ENCODE assay signal across 12 cellular contexts in the genomic region with DNA sequence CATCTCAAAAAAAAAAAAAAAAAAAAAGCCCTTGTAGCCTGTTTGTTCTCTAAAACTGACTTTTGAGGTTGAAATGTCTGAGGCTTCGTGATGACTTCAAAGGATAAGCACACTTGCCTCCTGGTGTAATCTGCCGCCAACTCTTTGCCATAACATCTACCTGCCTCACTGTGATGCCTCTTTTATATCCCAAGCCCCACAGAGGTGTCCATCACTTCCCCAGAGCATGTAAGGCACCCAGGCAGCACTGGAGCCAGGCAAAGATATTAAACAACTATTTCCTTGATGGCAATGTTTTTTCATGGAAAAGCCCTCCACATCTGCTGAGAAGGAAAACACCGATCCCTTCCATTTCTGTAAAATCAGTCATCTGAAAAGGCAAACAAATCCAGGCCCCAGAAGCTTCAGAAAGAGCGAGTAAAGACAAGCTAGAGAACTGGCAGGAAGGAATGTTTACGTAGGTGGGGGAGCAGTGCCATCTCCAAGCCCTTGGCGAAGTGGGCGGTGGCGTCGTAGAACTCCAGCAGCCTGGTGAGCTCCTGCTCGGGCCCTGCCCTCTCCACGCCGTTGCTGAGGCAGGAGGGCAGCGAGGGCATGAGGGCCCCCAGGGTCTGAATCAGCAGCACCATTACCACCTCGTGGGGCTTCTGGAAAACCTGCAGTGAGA. TPM values are rescaled to one million over a fixed set of nuclear protein-coding genes. Genes with fewer than 3 reads are reported as not detected.
DNase-seq lines count a peak whose midpoint lies in the region; ATAC-seq and TF ChIP-seq lines count a peak whose summit lies in the region.
"Had no signal": no experiment of that assay in that cellular context is flagged by ENCODE, and none has a peak within 500 bp of the region (broad histone marks: within the 10 kb centered on the region; RNA-seq: fewer than 3 reads in every experiment).

No MANE protein-coding gene starts in this region.

- peaks cover 0 to 6% of the 10 kb centered on the region in 2 donors for H3K36me3 Mint-ChIP-seq in activated naive CD4-positive, alpha-beta T cell treated with anti-CD3 and anti-CD28 coated beads, Interleukin-2, amount 50 U/mL, for 72 hours
- peaks cover 9% of the 10 kb centered on the region for H3K36me3 Mint-ChIP-seq in Caco-2 (ENCODE audit: insufficient read depth, unreplicated experiment)
- peaks cover 51% of the 10 kb centered on the region for H3K36me3 Mint-ChIP-seq in CD4-positive, alpha-beta T cell (ENCODE audit: low read depth)

- no peaks in the 10 kb centered on the region for H3K27me3 Mint-ChIP-seq in Caco-2 (ENCODE audit: insufficient read depth, unreplicated experiment)
- H3K27me3 Mint-ChIP-seq in CD4-positive, alpha-beta T cell: no peaks in the 10 kb centered on the region

- peak overlapping the region; percentile 18 to 26 for H3K27ac Mint-ChIP-seq in activated naive CD4-positive, alpha-beta T cell treated with anti-CD3 and anti-CD28 coated beads, Interleukin-2, amount 50 U/mL, for 72 hours
- H3K27ac Mint-ChIP-seq in Caco-2 (ENCODE audit: unreplicated experiment): no peak overlapping the region
- H3K27ac Mint-ChIP-seq in CD4-positive, alpha-beta T cell: no peak overlapping the region

- no peaks in the 10 kb centered on the region for H3K9me3 Mint-ChIP-seq in activated naive CD4-positive, alpha-beta T cell treated with anti-CD3 and anti-CD28 coated beads, Interleukin-2, amount 50 U/mL, for 72 hours
- H3K9me3 Mint-ChIP-seq in Caco-2 (ENCODE audit: unreplicated experiment): no peaks in the 10 kb centered on the region
- H3K9me3 Mint-ChIP-seq in CD4-positive, alpha-beta T cell: no peaks in the 10 kb centered on the region

- no peak for TF ChIP-seq POLR2A in upper lobe of left lung (IDR thresholded peaks at IDR 0.05)

- H3K4me1 ChIP-seq in upper lobe of left lung (peaks cover 21 to 30% (median 23%) of the 10 kb centered on the region in 4 donors), Caco-2 (no peaks in the 10 kb centered on the region)

- no peaks in the 10 kb centered on the region for H3K9me3 ChIP-seq in upper lobe of left lung
- no peaks in the 10 kb centered on the region for H3K9me3 ChIP-seq in Caco-2
- H3K9me3 ChIP-seq in CD4-positive, alpha-beta T cell (ENCODE audit: control insufficient read depth, low read length): no peaks in the 10 kb centered on the region

- intact Hi-C loops in Caco-2 (cut with micrococcal nuclease; ENCODE audit: unreplicated experiment): no loop called here
- intact Hi-C loops in CD4-positive, alpha-beta T cell (cut with DNase I, micrococcal nuclease): no loop called here

- CTCF ChIA-PET in Caco-2 (lab: Charles Lee): no interaction called here
- CTCF ChIA-PET in CD4-positive, alpha-beta T cell (lab: Charles Lee): no interaction called here

- TF ChIP-seq CTCF in VCaP (conservative IDR thresholded peaks at IDR 0.05) (no peak), upper lobe of left lung (IDR thresholded peaks at IDR 0.05) (no peak), Caco-2 (IDR thresholded peaks at IDR 0.05; ENCODE audit: insufficient read depth in 1 of 2, low read depth in 1 of 2, low read length in 1 of 2, severe bottlenecking in 1 of 2, unreplicated experiment in 1 of 2) (no peak)
- TF ChIP-seq CTCF in CD4-positive, alpha-beta T cell (IDR thresholded peaks at IDR 0.05): no peak

- no peak for DNase-seq in activated naive CD4-positive, alpha-beta T cell treated with anti-CD3 and anti-CD28 coated beads, Interleukin-2, amount 50 U/mL, for 72 hours (ENCODE audit: low spot score in 2 of 2)
- DNase-seq in activated naive CD4-positive, alpha-beta T cell treated with Interleukin-2 at 50 U/mL for 16 hours: no peak
- peak; percentile 67 for DNase-seq in left kidney (ENCODE audit: low read depth, low spot score)
- DNase-seq in upper lobe of left lung: peak in 1 of 2 donors; percentile 73
- DNase-seq in Caco-2: no peak
- DNase-seq in CD4-positive, alpha-beta T cell: no peak
- DNase-seq: activated CD8-positive, alpha-beta memory T cell treated with anti-CD3 and anti-CD28 coated beads, Interleukin-2, amount 50 U/mL, for 4 hours; H7; midbrain had no signal

- H3K36me3 ChIP-seq in upper lobe of left lung (peaks cover 0 to 6% (median 1%) of the 10 kb centered on the region in 4 donors), Caco-2 (ENCODE audit: control insufficient read depth, insufficient read depth, low read length) (no peaks in the 10 kb centered on the region; the same call in 1 of the 2 replicates)

- no peaks in the 10 kb centered on the region for H3K4me1 Mint-ChIP-seq in Caco-2 (ENCODE audit: low read depth, unreplicated experiment)
- no peaks in the 10 kb centered on the region for H3K4me1 Mint-ChIP-seq in CD4-positive, alpha-beta T cell (ENCODE audit: low read depth)

- H3K4me3 ChIP-seq in upper lobe of left lung (no peak overlapping the region), Caco-2 (ENCODE audit: low read depth, low read length) (no peak overlapping the region)
- H3K4me3 ChIP-seq: SK-N-MC had no signal

- H3K27ac ChIP-seq in VCaP (peak overlapping the region; percentile 90), upper lobe of left lung (peak overlapping the region; percentile 86 to 92 (median 89))
- H3K27ac ChIP-seq in CD4-positive, alpha-beta T cell (ENCODE audit: low read depth, low read length): no peak overlapping the region
- H3K27ac ChIP-seq: SK-N-MC had no signal

- WGBS in upper lobe of left lung, 2 donors: 60 to 71% methylated on average over 10 to 14 of the region's 14 CpGs

- TF ChIP-seq EP300 in upper lobe of left lung (IDR thresholded peaks at IDR 0.05): peak in 1 of 4 donors; percentile 27

- H3K27me3 ChIP-seq in upper lobe of left lung: no peaks in the 10 kb centered on the region
- H3K27me3 ChIP-seq in Caco-2 (replicated peaks; ENCODE audit: control insufficient read depth, insufficient read depth, low read length): no peaks in the 10 kb centered on the region
- H3K27me3 ChIP-seq in CD4-positive, alpha-beta T cell (ENCODE audit: control insufficient read depth, insufficient read depth, low read length): no peaks in the 10 kb centered on the region

- POLR2A ChIA-PET in Caco-2 (lab: Charles Lee): no interaction called here
- POLR2A ChIA-PET in CD4-positive, alpha-beta T cell (lab: Charles Lee): no interaction called here

- no peak overlapping the region for H3K4me3 Mint-ChIP-seq in Caco-2 (ENCODE audit: unreplicated experiment)
- no peak overlapping the region for H3K4me3 Mint-ChIP-seq in CD4-positive, alpha-beta T cell

- no peak for ATAC-seq in activated naive CD4-positive, alpha-beta T cell treated with anti-CD3 and anti-CD28 coated beads, Interleukin-2, amount 50 U/mL, for 72 hours
- peak; percentile 53 to 65 for ATAC-seq in upper lobe of left lung (ENCODE audit: low FRiP score in 2 of 2)
- ATAC-seq in HG02938 (IDR thresholded peaks at IDR 0.05; ENCODE audit: unreplicated experiment): no peak
- no peak for ATAC-seq in CD4-positive, alpha-beta T cell (ENCODE audit: poor library complexity)

- no TSS peak for BruUV-seq in Caco-2 (replicated peaks; lab: Mats Ljungman, UMichigan)

RNA-seq across cellular contexts. Expression of a gene that starts 28.6 kb away (rescaled TPM):
- total RNA-seq in activated naive CD4-positive, alpha-beta T cell treated with anti-CD3 and anti-CD28 coated beads, Interleukin-2, amount 50 U/mL, for 72 hours: 10 to 100 TPM; 24.4 to 30.1 TPM
- 10 to 100 TPM; 16.9 to 61.8 (median 24.8) TPM for total RNA-seq in upper lobe of left lung
- total RNA-seq in Caco-2 (2022): 12.0 and 12.4 TPM in 2 replicates
- total RNA-seq in CD4-positive, alpha-beta T cell: 10 to 100 TPM; 12.6 to 13.6 TPM

Comparison
In these comparisons a context has a peak if more than half of its experiments do, and no peak if none do; other contexts are left out.
1. ATAC-seq: peak in upper lobe of left lung (2 of 2); none in activated naive CD4-positive, alpha-beta T cell treated with anti-CD3 and anti-CD28 coated beads, Interleukin-2, amount 50 U/mL, for 72 hours (0 of 2), HG02938 (single experiment) and CD4-positive, alpha-beta T cell (single experiment).
2. H3K27ac Mint-ChIP-seq: peak in activated naive CD4-positive, alpha-beta T cell treated with anti-CD3 and anti-CD28 coated beads, Interleukin-2, amount 50 U/mL, for 72 hours (2 of 2); none in Caco-2 (single experiment) and CD4-positive, alpha-beta T cell (single experiment).